7 cellular contexts compared by ENCODE assay signal in genomic region chr1:203342192-203342940, GRCh38. TPM values are rescaled to one million over a fixed set of nuclear protein-coding genes. Genes with fewer than 3 reads are reported as not detected.
DNase-seq lines count a peak whose midpoint lies in the region; ATAC-seq, FAIRE-seq and TF ChIP-seq lines count a peak whose summit lies in the region.

No MANE protein-coding gene starts in this region.

- H3K9ac ChIP-seq in K562 (ENCODE audit: insufficient read depth in 1 of 2, low read depth in 2 of 2, low read length in 2 of 2) (peak overlapping the region in 1 of 2 experiments; percentile 17; a peak in 1 of 4 replicates), keratinocyte (ENCODE audit: control insufficient read depth, extremely low read depth, insufficient read depth, low read length) (no peak overlapping the region)

- in situ Hi-C loops in K562 (cut with MboI), result loop anchor here (5.0 kb wide), 2 partner anchors 100 to 145 kb away; no protein-coding TSS in a partner anchor

- peak in 1 of 2 experiments; percentile 55; a peak in 2 of 4 replicates for TF ChIP-seq RAD21 in K562 (CRISPR knock-in tag; conservative IDR thresholded peaks at IDR 0.05 in 1 of 2, IDR thresholded peaks at IDR 0.05 in 1 of 2)

- peak; percentile 62 for DNase-seq in GM10266 (ENCODE audit: extremely low spot score)
- peak; percentile 54 for DNase-seq in LoVo (ENCODE audit: low spot score)
- DNase-seq in SW480 (ENCODE audit: low spot score), result peak; percentile 55
- peak; percentile 78 to 87 (median 84) for DNase-seq in K562 (ENCODE audit: extremely low read depth in 1 of 4, low spot score in 3 of 4)
- DNase-seq in keratinocyte (ENCODE audit: low read depth, low spot score), result no peak
- peak in 1 of 2 donors; percentile 69 for DNase-seq in stimulated activated effector memory CD8-positive, alpha-beta T cell treated with anti-CD3 and anti-CD28 coated beads, Interleukin-12 subunit alpha, Interleukin-12 subunit beta, amount 100 ng/mL, for 72 hours (ENCODE audit: low spot score in 2 of 2)

- TF ChIP-seq CTCF in GM10266 (IDR thresholded peaks at IDR 0.05; ENCODE audit: control insufficient read depth, insufficient read depth, low read depth, missing control alignments) (peak; percentile 66), K562 (IDR thresholded peaks at IDR 0.05 in 2 of 3, conservative IDR thresholded peaks at IDR 0.05 in 1 of 3; ENCODE audit: insufficient read depth in 2 of 3, low read depth in 1 of 3, low read length in 3 of 3) (peak; percentile 81 to 96 (median 84)), keratinocyte (optimal IDR thresholded peaks at IDR 0.05 in 1 of 3, IDR thresholded peaks at IDR 0.05 in 1 of 3, conservative IDR thresholded peaks at IDR 0.05 in 1 of 3; ENCODE audit: extremely low read depth in 1 of 3, insufficient read depth in 2 of 3, low read length in 3 of 3) (peak; percentile 87 to 92 (median 89))

- intact Hi-C loops in K562 (cut with micrococcal nuclease), result loop anchor here (5.0 kb wide), 1 partner anchor 360 kb away; no protein-coding TSS in a partner anchor

- no peak overlapping the region for H3K27ac Mint-ChIP-seq in stimulated activated effector memory CD8-positive, alpha-beta T cell treated with anti-CD3 and anti-CD28 coated beads, Interleukin-12 subunit alpha, Interleukin-12 subunit beta, amount 100 ng/mL, for 72 hours

- H3K4me2 ChIP-seq in K562 (ENCODE audit: insufficient read depth, low read length) (no peak overlapping the region), keratinocyte (ENCODE audit: control insufficient read depth, extremely low read depth, insufficient read depth, low read depth, low read length) (peak overlapping the region; percentile 34)

- no peak for TF ChIP-seq POLR2A in K562 (conservative IDR thresholded peaks at IDR 0.05)

- WGBS in K562 (ENCODE audit: insufficient coverage, low coverage, missing lambda C conversion rate), result 22% methylated on average over 23 of the region's 23 CpGs

- peak; percentile 93 for FAIRE-seq in K562 (lab: Jason Lieb, UNC)
- FAIRE-seq in keratinocyte (lab: Jason Lieb, UNC), result peak; percentile 53

- ATAC-seq in K562 (peak; percentile 91), GM21528 (IDR thresholded peaks at IDR 0.05; ENCODE audit: low FRiP score, unreplicated experiment) (no peak)
- ATAC-seq in stimulated activated effector memory CD8-positive, alpha-beta T cell treated with anti-CD3 and anti-CD28 coated beads, Interleukin-12 subunit alpha, Interleukin-12 subunit beta, amount 100 ng/mL, for 72 hours, result peak; percentile 66

- no peaks in the 10 kb centered on the region for H3K36me3 Mint-ChIP-seq in stimulated activated effector memory CD8-positive, alpha-beta T cell treated with anti-CD3 and anti-CD28 coated beads, Interleukin-12 subunit alpha, Interleukin-12 subunit beta, amount 100 ng/mL, for 72 hours

- no peaks in the 10 kb centered on the region for H3K9me3 Mint-ChIP-seq in stimulated activated effector memory CD8-positive, alpha-beta T cell treated with anti-CD3 and anti-CD28 coated beads, Interleukin-12 subunit alpha, Interleukin-12 subunit beta, amount 100 ng/mL, for 72 hours

- H3K4me1 ChIP-seq in K562 (replicated peaks in 1 of 2; ENCODE audit: control insufficient read depth in 2 of 2, insufficient read depth in 2 of 2, low read length in 2 of 2), result peaks cover 0 to 4% of the 10 kb centered on the region in 2 experiments; a peak in 3 of 5 replicates
- peaks cover 21% of the 10 kb centered on the region for H3K4me1 ChIP-seq in keratinocyte (ENCODE audit: control insufficient read depth, extremely low read depth, insufficient read depth, low read length)

- H3K4me3 Mint-ChIP-seq in stimulated activated effector memory CD8-positive, alpha-beta T cell treated with anti-CD3 and anti-CD28 coated beads, Interleukin-12 subunit alpha, Interleukin-12 subunit beta, amount 100 ng/mL, for 72 hours, result peak overlapping the region; percentile 1

- H3K27ac ChIP-seq in K562 (ENCODE audit: extremely low read depth, low read depth, low read length) (no peak overlapping the region), keratinocyte (ENCODE audit: control insufficient read depth, insufficient read depth, low read length) (no peak overlapping the region)

- BruUV-seq in K562 (replicated peaks; lab: Mats Ljungman, UMichigan), result no TSS peak

- CTCF ChIA-PET in K562 (lab: Yijun Ruan, JAX; ENCODE audit: low intra/inter-chr PET ratio), result interaction anchor here (0.6 to 8.9 kb wide), 5 partner anchors 9 to 145 kb away, joined by 3 to 226 read pairs (median 8); no protein-coding TSS in a partner anchor

- H3K9me1 ChIP-seq in K562 (ENCODE audit: control insufficient read depth, insufficient read depth, low read length) (no peaks in the 10 kb centered on the region), keratinocyte (ENCODE audit: control insufficient read depth, extremely low read depth, insufficient read depth, low read length) (no peaks in the 10 kb centered on the region)

- H3K4me3 ChIP-seq in K562 (no peak overlapping the region), keratinocyte (ENCODE audit: control insufficient read depth in 2 of 3, extremely low read depth in 1 of 3, insufficient read depth in 2 of 3, low read depth in 1 of 3, low read length in 3 of 3) (no peak overlapping the region)

- H3K36me3 ChIP-seq in K562 (ENCODE audit: control insufficient read depth, insufficient read depth, low read length) (no peaks in the 10 kb centered on the region), keratinocyte (ENCODE audit: control insufficient read depth in 2 of 2, extremely low read depth in 1 of 2, insufficient read depth in 2 of 2, low read length in 2 of 2) (no peaks in the 10 kb centered on the region)

- 0 out of 2 replicates have a peak, but pooled peaks have one; percentile 16 for TF ChIP-seq EP300 in K562 (IDR thresholded peaks at IDR 0.05; ENCODE audit: low read length)

- POLR2A ChIA-PET in K562 (lab: Yijun Ruan, JAX), result interaction anchor here (0.7 to 1.6 kb wide), 6 partner anchors 12 to 135 kb away, joined by 3 to 8 read pairs (median 4); no protein-coding TSS in a partner anchor

- H2AFZ ChIP-seq in K562 (ENCODE audit: low read depth, low read length) (no peak overlapping the region), keratinocyte (ENCODE audit: control insufficient read depth, low read length) (peak overlapping the region; percentile 29)

- no peaks in the 10 kb centered on the region for H3K9me3 ChIP-seq in K562 (replicated peaks; ENCODE audit: control insufficient read depth, insufficient read depth, low read depth, low read length)
- no peaks in the 10 kb centered on the region for H3K9me3 ChIP-seq in keratinocyte (ENCODE audit: control insufficient read depth, low read depth, low read length)

- peaks cover 29% of the 10 kb centered on the region for H3K4me1 Mint-ChIP-seq in stimulated activated effector memory CD8-positive, alpha-beta T cell treated with anti-CD3 and anti-CD28 coated beads, Interleukin-12 subunit alpha, Interleukin-12 subunit beta, amount 100 ng/mL, for 72 hours

- H3K27me3 ChIP-seq in K562 (ENCODE audit: control insufficient read depth in 2 of 2, insufficient read depth in 2 of 2, low read length in 2 of 2), result peaks cover 39 to 61% of the 10 kb centered on the region in 2 experiments
- H3K27me3 ChIP-seq in keratinocyte (ENCODE audit: control insufficient read depth, extremely low read depth, insufficient read depth, low read length), result peaks cover 4% of the 10 kb centered on the region

- peaks cover 6% of the 10 kb centered on the region; the same call in 1 of the 2 replicates for H4K20me1 ChIP-seq in K562 (replicated peaks; ENCODE audit: control insufficient read depth, insufficient read depth, low read length)
- no peaks in the 10 kb centered on the region for H4K20me1 ChIP-seq in keratinocyte (ENCODE audit: control insufficient read depth, extremely low read depth, insufficient read depth, low read length)

- dilution Hi-C loops in keratinocyte (cut with MboI; ENCODE audit: extremely low pct_ligation_motif_present, low sequenced_read_pairs), result no loop called here

- H3K79me2 ChIP-seq in K562 (ENCODE audit: control insufficient read depth, insufficient read depth, low read length), result no peaks in the 10 kb centered on the region
- H3K79me2 ChIP-seq in keratinocyte (ENCODE audit: control insufficient read depth, insufficient read depth, low read length), result no peaks in the 10 kb centered on the region

RNA-seq across cellular contexts. Expression of gene FMOD, which starts 8.6 kb away (rescaled TPM):
- total RNA-seq in K562 (2011; cell fraction: chromatin; rRNA removed; ENCODE audit: low replicate concordance), result not detected in 2 replicates
- total RNA-seq in K562 (2011; cell fraction: nucleolus; rRNA removed), result not detected in 2 replicates
- total RNA-seq in K562 (2011; cell fraction: nucleoplasm; rRNA removed), result not detected in 2 replicates
- total RNA-seq in K562 (2014; rRNA removed) (not detected in 2 replicates), K562 (2014; rRNA removed; fragmentation: Illumina TruSeq; extraction: Trizol) (not detected in 2 replicates), K562 (2015; rRNA removed; fragmentation: Illumina TruSeq; extraction: Trizol) (not detected in 2 replicates), K562 (2021) (0.13 and 0.20 TPM in 2 replicates)
- polyA plus RNA-seq in K562 (2011; rRNA removed) (0.03 TPM in 1 of 2 replicates, not detected in the other), K562 (2014; fragmentation: Illumina TruSeq; extraction: Trizol) (not detected in 2 replicates), K562 (2014; fragmentation: Nextera tagmentation; extraction: Ambion mirVana) (under 1 TPM in 1 of 2 experiments, not detected in 1; 0.03 TPM), K562 (2014; rRNA removed) (not detected in 2 replicates), keratinocyte (0.39 to 0.47 TPM (median 0.44 TPM) in 3 replicates)
- polyA plus RNA-seq in K562 (2011; cell fraction: cytosol; rRNA removed), result 0.01 and 0.04 TPM in 2 replicates
- polyA plus RNA-seq in K562 (2011; cell fraction: nucleus; rRNA removed), result not detected in 2 replicates
- 0.30 TPM in 1 of 2 replicates, not detected in the other for polyA plus RNA-seq in K562 (2012)
- not detected in 2 replicates for polyA minus RNA-seq in K562 (2011; rRNA and poly(A)+ RNA removed)
- polyA minus RNA-seq in K562 (2011; cell fraction: cytosol; rRNA and poly(A)+ RNA removed), result not detected in 2 replicates
- polyA minus RNA-seq in K562 (2011; cell fraction: nucleus; rRNA and poly(A)+ RNA removed), result not detected in 2 replicates
- not detected for polyA plus RNA-seq in keratinocyte (2011; ENCODE audit: low read depth)
- polyA plus RNA-seq in keratinocyte (2011; cell fraction: cytosol; rRNA removed), result 0.18 and 0.27 TPM in 2 replicates
- 0.47 TPM in 2 replicates for polyA plus RNA-seq in keratinocyte (2011; cell fraction: nucleus; rRNA removed)
- polyA plus RNA-seq in keratinocyte (2012; ENCODE audit: low replicate concordance), result 0.06 and 0.29 TPM in 2 replicates
- polyA minus RNA-seq in keratinocyte, result 0.46 TPM in 1 of 3 replicates, not detected in the others
- not detected for polyA minus RNA-seq in keratinocyte (2011; cell fraction: cytosol; rRNA and poly(A)+ RNA removed)
- 0.62 TPM in 1 of 2 replicates, not detected in the other for polyA minus RNA-seq in keratinocyte (2011; cell fraction: nucleus; rRNA and poly(A)+ RNA removed)

RNA-seq across cellular contexts. Expression of gene BTG2, which starts 37.0 kb away (rescaled TPM):
- 20.8 and 48.4 TPM in 2 replicates for total RNA-seq in K562 (2011; cell fraction: chromatin; rRNA removed; ENCODE audit: low replicate concordance)
- total RNA-seq in K562 (2011; cell fraction: nucleolus; rRNA removed), result 32.6 and 48.7 TPM in 2 replicates
- total RNA-seq in K562 (2011; cell fraction: nucleoplasm; rRNA removed), result 41.1 and 65.7 TPM in 2 replicates
- total RNA-seq in K562 (2014; rRNA removed), result 8.7 and 11.3 TPM in 2 replicates
- 5.8 and 7.2 TPM in 2 replicates for total RNA-seq in K562 (2014; rRNA removed; fragmentation: Illumina TruSeq; extraction: Trizol)
- 2.6 and 2.9 TPM in 2 replicates for total RNA-seq in K562 (2015; rRNA removed; fragmentation: Illumina TruSeq; extraction: Trizol)
- 9.6 and 11.5 TPM in 2 replicates for total RNA-seq in K562 (2021)
- 29.7 and 41.9 TPM in 2 replicates for polyA plus RNA-seq in K562 (2011; rRNA removed)
- polyA plus RNA-seq in K562 (2011; cell fraction: cytosol; rRNA removed), result 33.8 and 79.9 TPM in 2 replicates
- polyA plus RNA-seq in K562 (2011; cell fraction: nucleus; rRNA removed), result 25.8 and 51.6 TPM in 2 replicates
- 6.2 and 11.0 TPM in 2 replicates for polyA plus RNA-seq in K562 (2012)
- 9.4 and 12.2 TPM in 2 replicates for polyA plus RNA-seq in K562 (2014; fragmentation: Illumina TruSeq; extraction: Trizol)
- 1 to 10 TPM; 2.3 to 3.8 TPM for polyA plus RNA-seq in K562 (2014; fragmentation: Nextera tagmentation; extraction: Ambion mirVana)
- 10.1 and 12.7 TPM in 2 replicates for polyA plus RNA-seq in K562 (2014; rRNA removed)
- polyA minus RNA-seq in K562 (2011; rRNA and poly(A)+ RNA removed), result 18.7 and 24.3 TPM in 2 replicates
- 12.4 and 25.9 TPM in 2 replicates for polyA minus RNA-seq in K562 (2011; cell fraction: cytosol; rRNA and poly(A)+ RNA removed)
- 23.1 and 23.3 TPM in 2 replicates for polyA minus RNA-seq in K562 (2011; cell fraction: nucleus; rRNA and poly(A)+ RNA removed)
- 52.4 to 230 TPM (median 117 TPM) in 3 replicates for polyA plus RNA-seq in keratinocyte
- 28.0 TPM for polyA plus RNA-seq in keratinocyte (2011; ENCODE audit: low read depth)
- 84.3 and 101 TPM in 2 replicates for polyA plus RNA-seq in keratinocyte (2011; cell fraction: cytosol; rRNA removed)
- polyA plus RNA-seq in keratinocyte (2011; cell fraction: nucleus; rRNA removed), result 278 and 325 TPM in 2 replicates
- 34.6 and 187 TPM in 2 replicates for polyA plus RNA-seq in keratinocyte (2012; ENCODE audit: low replicate concordance)
- 23.8 to 191 TPM (median 82.3 TPM) in 3 replicates for polyA minus RNA-seq in keratinocyte
- 155 TPM for polyA minus RNA-seq in keratinocyte (2011; cell fraction: cytosol; rRNA and poly(A)+ RNA removed)
- 145 and 173 TPM in 2 replicates for polyA minus RNA-seq in keratinocyte (2011; cell fraction: nucleus; rRNA and poly(A)+ RNA removed)
